Comparison of ENCODE assay signal across 1 cellular context in genomic region chr1:200042437-200043329, GRCh38.
TF ChIP-seq lines count a peak whose summit lies in the region.

No MANE protein-coding gene starts in this region.

TF ChIP-seq in H1, 55 proteins besides CTCF, POLR2A, EP300 and RAD21 (continued from another document):
- TF ChIP-seq RBBP5 (IDR thresholded peaks at IDR 0.05; ENCODE audit: borderline replicate concordance, low read depth, low read length) (peak; percentile 30; the same call in 1 of the 2 replicates), SUZ12 (IDR thresholded peaks at IDR 0.05; ENCODE audit: low read length) (peak; percentile 45; the same call in 1 of the 2 replicates), ZNF274 (IDR thresholded peaks at IDR 0.05; ENCODE audit: borderline replicate concordance, extremely low read depth, low read length) (no peak), KDM4A (IDR thresholded peaks at IDR 0.05; ENCODE audit: low read depth, low read length, severe bottlenecking) (peak; percentile 58), BRCA1 (IDR thresholded peaks at IDR 0.05; ENCODE audit: low read depth, low read length) (no peak), KDM1A (IDR thresholded peaks at IDR 0.05; ENCODE audit: borderline replicate concordance, low read length) (no peak)
